ENCODE assay signal across 31 cellular contexts in the genomic region with DNA sequence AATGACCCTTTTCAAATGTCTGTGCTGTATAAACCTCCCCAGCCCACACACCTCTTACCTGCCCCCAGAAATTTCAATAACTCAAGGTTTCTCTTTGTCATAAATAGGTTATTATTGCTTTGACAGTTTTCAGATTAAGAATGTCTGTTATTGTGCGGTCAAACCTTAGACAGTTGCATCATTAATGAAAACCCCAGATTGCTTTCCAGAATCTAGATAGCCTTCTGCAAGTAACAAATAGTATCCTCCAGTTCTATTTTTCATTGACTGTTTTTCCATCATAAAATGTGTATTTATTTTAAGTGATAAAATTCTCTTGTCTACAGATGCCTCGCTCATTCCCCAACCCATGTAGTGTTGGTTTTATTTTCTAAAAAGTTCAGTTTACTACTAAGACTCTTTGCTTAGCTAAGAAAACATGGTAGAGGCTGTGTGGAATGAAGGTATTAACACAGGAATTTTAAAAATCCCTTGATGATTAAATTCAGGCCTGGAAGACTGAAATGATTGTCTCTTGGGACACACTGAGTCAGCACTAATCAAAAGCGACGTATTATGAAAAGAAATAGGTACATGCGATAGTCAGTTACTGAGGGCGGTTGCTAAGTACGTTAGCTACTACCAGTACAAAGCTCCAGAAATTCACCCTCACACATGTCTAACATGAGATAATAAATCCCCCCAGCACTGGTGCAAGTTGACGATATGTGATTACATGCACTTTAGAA. TPM values are rescaled to one million over a fixed set of nuclear protein-coding genes. Genes with fewer than 3 reads are reported as not detected.
A peak's percentile ranks its signal among the peaks of the same experiment; 100 is the strongest.
DNase-seq lines count a peak whose midpoint lies in the region; ATAC-seq, FAIRE-seq and TF ChIP-seq lines count a peak whose summit lies in the region.
"Had no signal": no experiment of that assay in that cellular context is flagged by ENCODE, and none has a peak within 500 bp of the region (broad histone marks: within the 10 kb centered on the region; RNA-seq: fewer than 3 reads in every experiment).

No MANE protein-coding gene starts in this region.

- no peak overlapping the region for H3K4me3 ChIP-seq in HepG2 (replicated peaks in 1 of 3; ENCODE audit: insufficient read depth in 1 of 3, low read depth in 2 of 3, low read length in 3 of 3)
- no peak overlapping the region for H3K4me3 ChIP-seq in right lobe of liver
- H3K4me3 ChIP-seq in cardiac fibroblast (replicated peaks in 1 of 2; ENCODE audit: low read depth in 2 of 2, low read length in 2 of 2): no peak overlapping the region
- no peak overlapping the region for H3K4me3 ChIP-seq in keratinocyte (ENCODE audit: control insufficient read depth in 2 of 3, extremely low read depth in 1 of 3, insufficient read depth in 2 of 3, low read depth in 1 of 3, low read length in 3 of 3)
- no peak overlapping the region for H3K4me3 ChIP-seq in ascending aorta
- H3K4me3 ChIP-seq in thyroid gland (replicated peaks in 1 of 3): no peak overlapping the region
- H3K4me3 ChIP-seq: body of pancreas, prostate gland, SJSA1, thoracic aorta had no signal

- no peak overlapping the region for H3K27ac ChIP-seq in HepG2 (ENCODE audit: extremely low read length, insufficient read depth, low read length)
- H3K27ac ChIP-seq in right lobe of liver: no peak overlapping the region
- no peak overlapping the region for H3K27ac ChIP-seq in keratinocyte (ENCODE audit: control insufficient read depth, insufficient read depth, low read length)
- H3K27ac ChIP-seq in ascending aorta: no peak overlapping the region
- no peak overlapping the region for H3K27ac ChIP-seq in thyroid gland
- H3K27ac ChIP-seq: body of pancreas, KMS-11, neutrophil, prostate gland, SJSA1, thoracic aorta had no signal

- CTCF ChIA-PET in HepG2 (lab: Yijun Ruan, JAX; ENCODE audit: low intra/inter-chr PET ratio, low total read pairs): no interaction called here

- BruUV-seq in HepG2 (replicated peaks; lab: Mats Ljungman, UMichigan): no TSS peak

- H3K4me2 ChIP-seq in HepG2 (ENCODE audit: low read depth, low read length) (no peak overlapping the region), keratinocyte (ENCODE audit: control insufficient read depth, extremely low read depth, insufficient read depth, low read depth, low read length) (no peak overlapping the region)
- H3K4me2 ChIP-seq: KMS-11 had no signal

- no peaks in the 10 kb centered on the region for H3K9me1 ChIP-seq in keratinocyte (ENCODE audit: control insufficient read depth, extremely low read depth, insufficient read depth, low read length)

- H3K4me1 ChIP-seq in HepG2 (ENCODE audit: insufficient read depth, low read length) (no peaks in the 10 kb centered on the region), right lobe of liver (no peaks in the 10 kb centered on the region), keratinocyte (ENCODE audit: control insufficient read depth, extremely low read depth, insufficient read depth, low read length) (peaks cover 7% of the 10 kb centered on the region), ascending aorta (no peaks in the 10 kb centered on the region), thyroid gland (no peaks in the 10 kb centered on the region)
- H3K4me1 ChIP-seq: body of pancreas, prostate gland had no signal

- TF ChIP-seq EP300 in HepG2 (IDR thresholded peaks at IDR 0.05; ENCODE audit: low read depth in 2 of 2, low read length in 2 of 2) (no peak), HepG2 (CRISPR knock-in tag; IDR thresholded peaks at IDR 0.05; ENCODE audit: borderline replicate concordance) (no peak)

- no peak for TF ChIP-seq RAD21 in HepG2 (CRISPR knock-in tag; IDR thresholded peaks at IDR 0.05)

- WGBS in HepG2 (ENCODE audit: low lambda C conversion rate): 96% methylated on average over 8 of the region's 8 CpGs
- WGBS in right lobe of liver (ENCODE audit: insufficient coverage, low coverage, low lambda C conversion rate, missing lambda C conversion rate): 82% methylated on average over 8 of the region's 8 CpGs
- WGBS in thyroid gland, 2 donors: 83 to 85% methylated on average over 8 of the region's 8 CpGs

- intact Hi-C loops in HepG2 (cut with micrococcal nuclease; ENCODE audit: unreplicated experiment) (no loop called here), right lobe of liver (cut with DNase I) (no loop called here), left cardiac atrium (cut with DNase I) (no loop called here), ascending aorta (cut with DNase I) (no loop called here), thyroid gland (cut with DNase I) (no loop called here)

- TF ChIP-seq CTCF in HepG2 (CRISPR knock-in tag; IDR thresholded peaks at IDR 0.05) (no peak), right lobe of liver (IDR thresholded peaks at IDR 0.05) (no peak), cardiac fibroblast (IDR thresholded peaks at IDR 0.05; ENCODE audit: low read depth, low read length) (no peak), keratinocyte (optimal IDR thresholded peaks at IDR 0.05 in 1 of 3, IDR thresholded peaks at IDR 0.05 in 1 of 3, conservative IDR thresholded peaks at IDR 0.05 in 1 of 3; ENCODE audit: extremely low read depth in 1 of 3, insufficient read depth in 2 of 3, low read length in 3 of 3) (no peak), ascending aorta (IDR thresholded peaks at IDR 0.05) (no peak), thyroid gland (IDR thresholded peaks at IDR 0.05) (no peak)

- H2AFZ ChIP-seq in HepG2 (ENCODE audit: low read length) (no peak overlapping the region), keratinocyte (ENCODE audit: control insufficient read depth, low read length) (no peak overlapping the region)

- DNase-seq in HepG2 (ENCODE audit: low spot score): no peak
- no peak for DNase-seq in right lobe of liver
- peak; percentile 58 to 88 for DNase-seq in cardiac fibroblast (ENCODE audit: low read depth in 2 of 2)
- DNase-seq in keratinocyte (ENCODE audit: low read depth, low spot score): no peak
- DNase-seq in left cardiac atrium: no peak
- no peak for DNase-seq in ascending aorta (ENCODE audit: low spot score in 2 of 2)
- no peak for DNase-seq in thyroid gland
- DNase-seq: 8988T; activated CD4-positive, alpha-beta memory T cell treated with anti-CD3 and anti-CD28 coated beads, Interleukin-2, amount 10 ng/mL, durations not matched to agents 7 days and 5 days; activated CD4-positive, CD25-positive, alpha-beta regulatory T cell treated with anti-CD3 and anti-CD28 coated beads, Interleukin-2, amount 50 U/mL, for 72 hours; body of pancreas; foreskin melanocyte; GF-D8; left colon; mammary epithelial cell; MM.1S; NCI-H146; NCI-H446; NCI-H82; RPMI8226 had no signal

- H3K79me2 ChIP-seq in HepG2 (ENCODE audit: insufficient read depth, low read length) (no peaks in the 10 kb centered on the region), keratinocyte (ENCODE audit: control insufficient read depth, insufficient read depth, low read length) (no peaks in the 10 kb centered on the region)

- H3K9me3 ChIP-seq in HepG2 (ENCODE audit: low read length) (no peaks in the 10 kb centered on the region), right lobe of liver (no peaks in the 10 kb centered on the region), keratinocyte (ENCODE audit: control insufficient read depth, low read depth, low read length) (no peaks in the 10 kb centered on the region), ascending aorta (no peaks in the 10 kb centered on the region), thyroid gland (no peaks in the 10 kb centered on the region)
- H3K9me3 ChIP-seq: body of pancreas, neutrophil, prostate gland, SJSA1, thoracic aorta had no signal

- no peak for TF ChIP-seq POLR2A in HepG2 (IDR thresholded peaks at IDR 0.05; ENCODE audit: insufficient read depth in 1 of 2, low read depth in 2 of 2, low read length in 2 of 2)
- TF ChIP-seq POLR2A in right lobe of liver (IDR thresholded peaks at IDR 0.05): no peak
- no peak for TF ChIP-seq POLR2A in thyroid gland (IDR thresholded peaks at IDR 0.05)

- POLR2A ChIA-PET in HepG2 (lab: Yijun Ruan, JAX): no interaction called here

- no peaks in the 10 kb centered on the region for H3K27me3 ChIP-seq in HepG2 (ENCODE audit: control insufficient read depth in 1 of 2, insufficient read depth in 2 of 2, low read length in 2 of 2)
- no peaks in the 10 kb centered on the region for H3K27me3 ChIP-seq in right lobe of liver
- no peaks in the 10 kb centered on the region for H3K27me3 ChIP-seq in keratinocyte (ENCODE audit: control insufficient read depth, extremely low read depth, insufficient read depth, low read length)
- no peaks in the 10 kb centered on the region for H3K27me3 ChIP-seq in ascending aorta
- H3K27me3 ChIP-seq in thyroid gland: no peaks in the 10 kb centered on the region
- H3K27me3 ChIP-seq: body of pancreas, neutrophil, SJSA1 had no signal

- ATAC-seq in HepG2 (no peak), right lobe of liver (no peak), left cardiac atrium (no peak), GM21447 (IDR thresholded peaks at IDR 0.05; ENCODE audit: unreplicated experiment) (no peak)
- ATAC-seq: activated naive CD4-positive, alpha-beta T cell treated with anti-CD3 and anti-CD28 coated beads, Interleukin-2, amount 50 U/mL, for 72 hours; activated T-helper 17 cell treated with anti-CD3 and anti-CD28 coated beads, Interleukin-2, amount 50 U/mL, for 72 hours; body of pancreas; HCT116; left colon had no signal

- in situ Hi-C loops in HepG2 (cut with HindIII; ENCODE audit: extremely low pct_ligation_motif_present, low pct_unique_long_range_greater_than_20kb): no loop called here

- no peak for FAIRE-seq in HepG2 (lab: Jason Lieb, UNC)
- peak; percentile 13 for FAIRE-seq in keratinocyte (lab: Jason Lieb, UNC)
- FAIRE-seq: HTR-8/SVneo, TTC549 had no signal

- H3K9ac ChIP-seq in HepG2 (ENCODE audit: insufficient read depth, low read depth, low read length): no peak overlapping the region
- H3K9ac ChIP-seq in keratinocyte (ENCODE audit: control insufficient read depth, extremely low read depth, insufficient read depth, low read length): no peak overlapping the region
- H3K9ac ChIP-seq: KMS-11 had no signal

- no peaks in the 10 kb centered on the region for H3K36me3 ChIP-seq in HepG2 (replicated peaks in 1 of 2; ENCODE audit: control insufficient read depth in 1 of 2, insufficient read depth in 2 of 2, low read length in 2 of 2)
- no peaks in the 10 kb centered on the region for H3K36me3 ChIP-seq in right lobe of liver
- H3K36me3 ChIP-seq in keratinocyte (ENCODE audit: control insufficient read depth in 2 of 2, extremely low read depth in 1 of 2, insufficient read depth in 2 of 2, low read length in 2 of 2): no peaks in the 10 kb centered on the region
- H3K36me3 ChIP-seq in ascending aorta: no peaks in the 10 kb centered on the region
- no peaks in the 10 kb centered on the region for H3K36me3 ChIP-seq in thyroid gland
- H3K36me3 ChIP-seq: neutrophil, prostate gland, SJSA1, thoracic aorta had no signal

- dilution Hi-C loops in keratinocyte (cut with MboI; ENCODE audit: extremely low pct_ligation_motif_present, low sequenced_read_pairs): no loop called here

- no peaks in the 10 kb centered on the region for H4K20me1 ChIP-seq in HepG2 (ENCODE audit: insufficient read depth, low read length)
- no peaks in the 10 kb centered on the region for H4K20me1 ChIP-seq in keratinocyte (ENCODE audit: control insufficient read depth, extremely low read depth, insufficient read depth, low read length)

RNA-seq across cellular contexts. Expression of a gene that starts 38.4 kb away (rescaled TPM):
- 35.8 and 60.4 TPM in 2 replicates for total RNA-seq in HepG2 (2016; rRNA removed; fragmentation: Illumina TruSeq; extraction: Trizol)
- total RNA-seq in HepG2 (2016; cell fraction: cytosol; rRNA removed; fragmentation: Illumina TruSeq; extraction: Trizol; ENCODE audit: low read depth): 3.7 and 6.3 TPM in 2 replicates
- 33.3 and 58.5 TPM in 2 replicates for total RNA-seq in HepG2 (2016; cell fraction: insoluble cytoplasmic fraction; rRNA removed; fragmentation: Illumina TruSeq; extraction: Trizol)
- 7.7 and 8.2 TPM in 2 replicates for total RNA-seq in HepG2 (2016; cell fraction: membrane; rRNA removed; fragmentation: Illumina TruSeq; extraction: Trizol)
- total RNA-seq in HepG2 (2016; cell fraction: nucleus; rRNA removed; fragmentation: Illumina TruSeq; extraction: Trizol): 74.9 and 86.9 TPM in 2 replicates
- polyA plus RNA-seq in HepG2 (2011; rRNA removed): 52.0 and 59.1 TPM in 2 replicates
- polyA plus RNA-seq in HepG2 (2011; cell fraction: cytosol; rRNA removed): 21.6 and 34.2 TPM in 2 replicates
- 55.2 and 64.5 TPM in 2 replicates for polyA plus RNA-seq in HepG2 (2011; cell fraction: nucleus; rRNA removed)
- 25.9 and 41.2 TPM in 2 replicates for polyA plus RNA-seq in HepG2 (2012)
- 0.74 and 0.83 TPM in 2 replicates for polyA plus RNA-seq in HepG2 (2016; cell fraction: cytosol; fragmentation: Illumina TruSeq; extraction: Trizol; ENCODE audit: low read depth)
- 14.0 and 15.7 TPM in 2 replicates for polyA plus RNA-seq in HepG2 (2016; cell fraction: insoluble cytoplasmic fraction; fragmentation: Illumina TruSeq; extraction: Trizol; ENCODE audit: low read depth)
- 1.8 and 2.3 TPM in 2 replicates for polyA plus RNA-seq in HepG2 (2016; cell fraction: membrane; fragmentation: Illumina TruSeq; extraction: Trizol; ENCODE audit: low read depth)
- polyA plus RNA-seq in HepG2 (2016; cell fraction: nucleus; fragmentation: Illumina TruSeq; extraction: Trizol; ENCODE audit: insufficient read depth, low read depth): 56.7 and 59.3 TPM in 2 replicates
- polyA minus RNA-seq in HepG2 (2011; rRNA and poly(A)+ RNA removed; ENCODE audit: low replicate concordance): 22.8 and 55.2 TPM in 2 replicates
- 138 and 152 TPM in 2 replicates for polyA minus RNA-seq in HepG2 (2011; cell fraction: cytosol; rRNA and poly(A)+ RNA removed)
- polyA minus RNA-seq in HepG2 (2011; cell fraction: nucleus; rRNA and poly(A)+ RNA removed): 135 and 161 TPM in 2 replicates
- 10 to 100 TPM; 16.3 to 48.4 (median 26.4) TPM for total RNA-seq in right lobe of liver
- polyA plus RNA-seq in keratinocyte: 63.7 to 114 TPM (median 76.6 TPM) in 3 replicates
- polyA plus RNA-seq in keratinocyte (2011; ENCODE audit: low read depth): 42.8 TPM
- polyA plus RNA-seq in keratinocyte (2011; cell fraction: cytosol; rRNA removed): 12.1 and 23.3 TPM in 2 replicates
- 107 and 140 TPM in 2 replicates for polyA plus RNA-seq in keratinocyte (2011; cell fraction: nucleus; rRNA removed)
- 27.5 and 58.3 TPM in 2 replicates for polyA plus RNA-seq in keratinocyte (2012; ENCODE audit: low replicate concordance)
- polyA minus RNA-seq in keratinocyte: 70.7 to 212 TPM (median 171 TPM) in 3 replicates
- 82.9 TPM for polyA minus RNA-seq in keratinocyte (2011; cell fraction: cytosol; rRNA and poly(A)+ RNA removed)
- 321 and 568 TPM in 2 replicates for polyA minus RNA-seq in keratinocyte (2011; cell fraction: nucleus; rRNA and poly(A)+ RNA removed)
- total RNA-seq in left cardiac atrium: 100 to 1,000 TPM in 1 of 2 donors, 10 to 100 TPM in 1; 83.3 to 140 TPM
- 115 TPM for total RNA-seq in ascending aorta
- total RNA-seq in thyroid gland: 100 to 1,000 TPM; 136 to 186 (median 143) TPM

Comparison
In these comparisons a context has a peak if more than half of its experiments do, and no peak if none do; other contexts are left out.
1. DNase-seq: peak in cardiac fibroblast (2 of 2); none in HepG2 (single experiment), right lobe of liver (0 of 3), keratinocyte (single experiment), left cardiac atrium (single experiment), ascending aorta (0 of 2) and thyroid gland (0 of 2).